20 cellular contexts compared by ENCODE assay signal in genomic region chr18:70425236-70425635, GRCh38.
DNase-seq lines count a peak whose midpoint lies in the region; ATAC-seq, FAIRE-seq and TF ChIP-seq lines count a peak whose summit lies in the region.
"Had no signal": no experiment of that assay in that cellular context is flagged by ENCODE, and none has a peak within 500 bp of the region (broad histone marks: within the 10 kb centered on the region; RNA-seq: fewer than 3 reads in every experiment).

No MANE protein-coding gene starts in this region.

- no peaks in the 10 kb centered on the region for H3K36me3 ChIP-seq in right lobe of liver

- FAIRE-seq in D721Med (lab: Jason Lieb, UNC): peak; percentile 99
- FAIRE-seq: A204.1, GM12878, H54, HTR-8/SVneo had no signal

- ATAC-seq in right lobe of liver: no peak
- ATAC-seq: GM12878, GM23338 had no signal

- H3K27me3 ChIP-seq in right lobe of liver: no peaks in the 10 kb centered on the region

- no peak for TF ChIP-seq POLR2A in right lobe of liver (IDR thresholded peaks at IDR 0.05)

- intact Hi-C loops in right lobe of liver (cut with DNase I): no loop called here

- DNase-seq in D721Med (ENCODE audit: insufficient read length, low spot score) (peak; percentile 77), NCI-H82 (lab: John Stamatoyannopoulos, UW) (peak; percentile 77), 8988T (no peak), right lobe of liver (no peak), RKO (ENCODE audit: low spot score) (no peak)
- DNase-seq: AML-193; CD4-positive, alpha-beta T cell; DMS 273 treated with DMSO at 0.1 percent for 48 hours; DMS53; DND-41; EL; HCEC 1CT; KBM-7 had no signal

- no peaks in the 10 kb centered on the region for H3K9me3 ChIP-seq in right lobe of liver

- peaks cover 0 to 35% (median 19%) of the 10 kb centered on the region in 4 donors for H3K4me1 ChIP-seq in right lobe of liver

- 93% methylated on average over 3 of the region's 3 CpGs for WGBS in right lobe of liver (ENCODE audit: insufficient coverage, low coverage, low lambda C conversion rate, missing lambda C conversion rate)

- H3K27ac ChIP-seq in VCaP (peak overlapping the region; percentile 98; the same call in 1 of the 2 replicates), right lobe of liver (no peak overlapping the region)
- H3K27ac ChIP-seq: C4-2B had no signal

- H3K4me3 ChIP-seq in right lobe of liver: no peak overlapping the region
- H3K4me3 ChIP-seq: GM12878, GM23338 had no signal

- TF ChIP-seq CTCF in D721Med (IDR thresholded peaks at IDR 0.05; ENCODE audit: insufficient read depth, missing control alignments) (no peak), VCaP (conservative IDR thresholded peaks at IDR 0.05) (no peak), right lobe of liver (IDR thresholded peaks at IDR 0.05) (no peak)

Comparison
In these comparisons a context has a peak if more than half of its experiments do, and no peak if none do; other contexts are left out.
1. DNase-seq: peak in D721Med (single experiment) and NCI-H82 (single experiment); none in 8988T (single experiment), right lobe of liver (0 of 3) and RKO (single experiment).